Comparison of ENCODE assay signal across 8 cellular contexts in the genomic region with DNA sequence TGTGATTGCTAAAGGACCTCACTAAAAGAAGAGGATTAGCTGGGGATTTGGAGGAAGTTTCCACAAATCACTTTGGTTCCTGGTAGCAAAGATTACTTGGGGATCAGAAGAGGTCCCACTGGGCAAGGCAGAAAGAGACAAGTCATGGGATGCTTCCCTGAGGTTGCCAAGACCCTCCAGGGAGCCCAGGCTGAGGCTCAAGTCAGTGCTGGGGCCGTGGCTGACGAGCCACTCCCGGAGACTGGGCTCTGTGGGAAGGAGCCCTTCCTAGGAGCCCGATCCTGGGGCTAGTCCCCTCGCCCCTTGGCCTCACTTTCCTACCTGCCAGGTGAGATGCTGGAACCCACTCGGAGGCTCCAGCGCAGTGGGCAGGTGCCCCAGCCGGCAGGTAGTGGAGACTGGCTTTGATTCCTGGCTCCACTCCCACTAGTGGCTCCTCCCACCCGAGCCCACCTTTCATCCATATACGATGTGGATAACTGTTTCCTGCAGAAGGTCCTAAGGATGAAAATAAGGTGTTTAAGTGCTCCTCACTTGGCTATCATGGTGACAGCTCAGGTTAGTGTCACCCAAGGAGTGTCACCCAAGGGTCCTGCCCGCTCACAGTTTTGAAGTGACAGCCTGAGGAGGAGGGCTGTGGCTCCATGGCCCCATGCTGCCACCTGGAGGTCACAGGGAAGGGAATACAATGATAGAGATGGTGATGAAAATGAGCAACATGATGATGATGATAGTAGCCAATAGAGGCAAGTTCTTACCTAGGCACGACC.
DNase-seq lines count a peak whose midpoint lies in the region; ATAC-seq and TF ChIP-seq lines count a peak whose summit lies in the region.

No MANE protein-coding gene starts in this region.

- TF ChIP-seq CTCF in C4-2B (conservative IDR thresholded peaks at IDR 0.05): peak; percentile 82
- TF ChIP-seq CTCF in H9 (conservative IDR thresholded peaks at IDR 0.05): peak; percentile 85
- TF ChIP-seq CTCF in left lung (IDR thresholded peaks at IDR 0.05): peak; percentile 63 to 66

- no peak overlapping the region for H3K18ac ChIP-seq in H9 (ENCODE audit: insufficient read length, low read depth, low read length)

- no peak overlapping the region for H2BK120ac ChIP-seq in H9 (ENCODE audit: low read depth, low read length, poor library complexity, severe bottlenecking)

- H3K27me3 ChIP-seq in H9 (ENCODE audit: insufficient read depth, low read length): no peaks in the 10 kb centered on the region
- H3K27me3 ChIP-seq in left lung: no peaks in the 10 kb centered on the region

- no CpG with 5 or more reads among the region's 12 CpGs for WGBS in H9 (ENCODE audit: extremely low coverage, insufficient read length, low lambda C conversion rate)

- no peak overlapping the region for H3K4me3 ChIP-seq in left lung

- DNase-seq in H9 (peak; percentile 55), NCI-H2196 treated with DMSO at 0.1 percent for 48 hours (lab: John Stamatoyannopoulos, UW; ENCODE audit: unreplicated experiment) (peak; percentile 52), left lung (peak in 1 of 2 donors; percentile 75)
- DNase-seq in central memory CD8-positive, alpha-beta T cell (ENCODE audit: low spot score in 2 of 2): peak; percentile 28 to 43
- DNase-seq in stimulated activated CD4-positive, alpha-beta T cell treated with anti-CD3 and anti-CD28 coated beads, TNF-alpha, amount 100 ng/mL, for 1 hour (ENCODE audit: low read depth in 3 of 3, low spot score in 1 of 3): peak; percentile 20 to 64 (median 42)

- no peak overlapping the region for H3K4me3 Mint-ChIP-seq in H9
- no peak overlapping the region for H3K4me3 Mint-ChIP-seq in central memory CD8-positive, alpha-beta T cell

- H3K23ac ChIP-seq in H9 (ENCODE audit: insufficient read length, low read depth, low read length): no peak overlapping the region

- H3K36me3 Mint-ChIP-seq in H9 (ENCODE audit: insufficient read depth in 1 of 3, low read depth in 3 of 3): peaks cover 8 to 33% (median 16%) of the 10 kb centered on the region in 3 experiments; a peak in 6 of 7 replicates
- H3K36me3 Mint-ChIP-seq in central memory CD8-positive, alpha-beta T cell (ENCODE audit: insufficient read depth): peaks cover 2% of the 10 kb centered on the region

- H4K8ac ChIP-seq in H9 (replicated peaks; ENCODE audit: insufficient read length, low read depth, low read length): no peak overlapping the region

- no peak overlapping the region for H3K9ac ChIP-seq in H9 (ENCODE audit: extremely low read depth, insufficient read length, low read length)

- H3K4me1 ChIP-seq in H9 (ENCODE audit: insufficient read depth, low read length) (no peaks in the 10 kb centered on the region), left lung (peaks cover 3 to 15% of the 10 kb centered on the region in 2 donors)

- intact Hi-C loops in left lung (cut with DNase I): loop anchor here (5.0 to 10.0 kb wide), 3 partner anchors 499 to 539 kb away; no protein-coding TSS in a partner anchor

- H2BK12ac ChIP-seq in H9 (ENCODE audit: insufficient read length, low read depth, low read length): no peak overlapping the region

- H2AFZ ChIP-seq in H9 (ENCODE audit: low read length): no peak overlapping the region

- H3K56ac ChIP-seq in H9 (ENCODE audit: insufficient read length, low read depth, low read length): no peak overlapping the region

- H3K27ac ChIP-seq in C4-2B (peak overlapping the region; percentile 2; the same call in 1 of the 2 replicates), H9 (ENCODE audit: insufficient read length, low read depth, low read length) (no peak overlapping the region), left lung (no peak overlapping the region)

- no peak overlapping the region for H2BK15ac ChIP-seq in H9 (ENCODE audit: low read depth, low read length)

- H3K9me3 ChIP-seq in H9 (ENCODE audit: control insufficient read depth, low read depth, low read length) (no peaks in the 10 kb centered on the region), left lung (peaks cover 0 to 12% of the 10 kb centered on the region in 2 donors)

- no peaks in the 10 kb centered on the region for H3K36me3 ChIP-seq in left lung

- no peak overlapping the region for H3K4me2 ChIP-seq in H9 (ENCODE audit: insufficient read depth, insufficient read length, low read length)

- no peak overlapping the region for H3K14ac ChIP-seq in H9 (ENCODE audit: insufficient read depth, low read length)

- no peaks in the 10 kb centered on the region for H3K79me1 ChIP-seq in H9 (ENCODE audit: insufficient read depth, low read depth, low read length, poor library complexity, severe bottlenecking)

- no peaks in the 10 kb centered on the region; the same call in none of the 2 replicates for H3K27me3 Mint-ChIP-seq in H9 (ENCODE audit: low read depth)
- peaks cover 51% of the 10 kb centered on the region for H3K27me3 Mint-ChIP-seq in central memory CD8-positive, alpha-beta T cell

- H2BK5ac ChIP-seq in H9 (ENCODE audit: insufficient read length, low read length): no peak overlapping the region

- H3T11ph ChIP-seq in H9 (ENCODE audit: low read length): no peak overlapping the region

- no peak overlapping the region for H2BK20ac ChIP-seq in H9 (ENCODE audit: low read depth, low read length, poor library complexity, severe bottlenecking)

- no peak overlapping the region for H2AK5ac ChIP-seq in H9 (ENCODE audit: insufficient read length, low read length)

- H3K4me1 Mint-ChIP-seq in H9: peaks cover 4 to 5% of the 10 kb centered on the region in 2 experiments; a peak in 3 of 4 replicates
- H3K4me1 Mint-ChIP-seq in central memory CD8-positive, alpha-beta T cell: no peaks in the 10 kb centered on the region

- H4K20me1 ChIP-seq in H9 (ENCODE audit: control insufficient read depth, insufficient read depth, insufficient read length): no peaks in the 10 kb centered on the region

- H4K91ac ChIP-seq in H9 (ENCODE audit: insufficient read length, low read depth, low read length): no peak overlapping the region

- H3K23me2 ChIP-seq in H9 (ENCODE audit: insufficient read length, low read depth, low read length, poor library complexity, severe bottlenecking): no peaks in the 10 kb centered on the region

- H3K4ac ChIP-seq in H9 (ENCODE audit: low read depth, low read length): no peak overlapping the region

- no peaks in the 10 kb centered on the region for H3K79me2 ChIP-seq in H9 (ENCODE audit: insufficient read depth, low read length)

- H4K5ac ChIP-seq in H9 (ENCODE audit: insufficient read length, low read depth, low read length): no peak overlapping the region

- peak; percentile 76 to 80 for ATAC-seq in activated CD4-positive, CD25-positive, alpha-beta regulatory T cell treated with anti-CD3 and anti-CD28 coated beads, Interleukin-2, amount 50 U/mL, for 24 hours
- peak; percentile 52 for ATAC-seq in central memory CD8-positive, alpha-beta T cell (replicated peaks; ENCODE audit: extremely low read depth, poor library complexity, severe bottlenecking)
- ATAC-seq in left lung (peak; percentile 81), HG03469 (IDR thresholded peaks at IDR 0.05; ENCODE audit: unreplicated experiment) (no peak)

- peaks cover 40 to 43% of the 10 kb centered on the region in 2 experiments for H3K9me3 Mint-ChIP-seq in H9
- peaks cover 9% of the 10 kb centered on the region for H3K9me3 Mint-ChIP-seq in central memory CD8-positive, alpha-beta T cell

- peak overlapping the region in 1 of 3 experiments; percentile 52; a peak in 2 of 7 replicates for H3K27ac Mint-ChIP-seq in H9
- H3K27ac Mint-ChIP-seq in central memory CD8-positive, alpha-beta T cell (ENCODE audit: low read depth): no peak overlapping the region
